Comparison of ENCODE assay signal across 1 cellular context in genomic region chr2:138272524-138273210, GRCh38.
TF ChIP-seq lines count a peak whose summit lies in the region.

No MANE protein-coding gene starts in this region.

TF ChIP-seq in WTC11, 78 proteins besides CTCF, POLR2A, EP300 and RAD21 (continued from another document):
- TF ChIP-seq CDX4 (CRISPR knock-in tag; IDR thresholded peaks at IDR 0.05; ENCODE audit: borderline replicate concordance) = no peak
- no peak for TF ChIP-seq CREB1 (CRISPR knock-in tag; IDR thresholded peaks at IDR 0.05)
TF ChIP-seq in WTC11: peak in this region for 0.
